ENCODE assay signal across 8 cellular contexts in the genomic region with DNA sequence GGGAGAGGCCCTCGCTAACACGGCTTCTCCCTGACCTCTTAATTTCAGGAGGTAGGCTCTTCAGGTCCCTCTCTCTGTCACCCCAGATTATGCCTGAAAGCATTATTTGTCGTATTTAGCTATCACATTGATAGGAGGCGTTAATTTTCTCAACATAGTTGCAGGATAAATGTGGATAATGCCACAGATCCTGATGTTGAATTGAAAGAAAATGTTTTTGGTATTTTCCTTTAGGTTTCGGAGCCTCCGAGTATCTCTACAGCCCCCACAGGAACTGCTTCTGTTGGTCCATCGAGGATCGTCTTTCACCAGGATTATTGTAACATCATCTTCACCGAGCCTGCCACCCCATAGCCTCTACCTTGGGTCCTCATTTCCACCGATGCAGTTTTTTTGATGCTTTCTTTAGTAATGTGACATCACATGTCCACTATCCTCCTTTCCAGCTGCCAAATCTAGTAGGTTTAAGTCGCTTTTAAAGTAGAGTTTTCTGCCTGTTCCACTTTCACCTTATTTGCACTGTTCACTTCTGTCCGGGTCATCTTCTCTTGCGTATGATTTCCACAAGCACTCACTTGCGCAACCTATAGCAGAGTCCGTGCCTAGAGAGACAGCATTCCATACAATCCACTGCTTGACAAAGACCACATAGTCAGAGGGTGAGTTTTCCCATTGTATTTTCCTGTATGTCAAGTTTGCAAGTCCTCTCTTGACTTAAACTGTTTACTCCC. TPM values are rescaled to one million over a fixed set of nuclear protein-coding genes. Genes with fewer than 3 reads are reported as not detected.
DNase-seq lines count a peak whose midpoint lies in the region; ATAC-seq and TF ChIP-seq lines count a peak whose summit lies in the region.

No MANE protein-coding gene starts in this region.

- H3K27ac ChIP-seq in SK-N-MC, result no peak overlapping the region

- H3K4me3 ChIP-seq in SK-N-MC (peak overlapping the region; percentile 90), epithelial cell of esophagus (ENCODE audit: low read length) (peak overlapping the region; percentile 81)

- H3K9me3 Mint-ChIP-seq in natural killer cell, result no peaks in the 10 kb centered on the region

- peaks cover 6% of the 10 kb centered on the region for H3K36me3 ChIP-seq in SK-N-MC (ENCODE audit: insufficient read depth, low read length)

- H3K4me1 Mint-ChIP-seq in natural killer cell, result peaks cover 27 to 32% of the 10 kb centered on the region in 2 donors

- intact Hi-C loops in natural killer cell (cut with micrococcal nuclease), result loop anchor here (1.0 to 10.0 kb wide), 3 partner anchors 183 to 827 kb away; partner anchors contain the start of gene PPM1K

- DNase-seq in AG20443 (ENCODE audit: low spot score), result peak; percentile 24
- peak; percentile 79 for DNase-seq in H4 (ENCODE audit: low spot score)
- no peak for DNase-seq in SK-N-MC (ENCODE audit: low read depth, low spot score)
- peak; percentile 99 for DNase-seq in epithelial cell of esophagus (ENCODE audit: low read depth)
- no peak for DNase-seq in natural killer cell
- DNase-seq in stimulated activated CD4-positive, alpha-beta T cell treated with anti-CD3 and anti-CD28 coated beads, Interleukin-4, amount 100 ng/mL, for 1 hour, result no peak
- DNase-seq in KG1 (lab: John Stamatoyannopoulos, UW), result no peak

- ATAC-seq in natural killer cell, result no peak
- ATAC-seq in HG03520 (IDR thresholded peaks at IDR 0.05; ENCODE audit: unreplicated experiment), result no peak

- TF ChIP-seq CTCF in epithelial cell of esophagus (IDR thresholded peaks at IDR 0.05; ENCODE audit: insufficient read depth, low read depth, low read length, missing control alignments) (no peak), natural killer cell (IDR thresholded peaks at IDR 0.05) (no peak)

- peak overlapping the region; percentile 84 for H3K9ac ChIP-seq in SK-N-MC (ENCODE audit: insufficient read length)

- H3K9me3 ChIP-seq in SK-N-MC (ENCODE audit: low read depth, low read length), result no peaks in the 10 kb centered on the region

- peak overlapping the region; percentile 89 to 90 for H3K27ac Mint-ChIP-seq in natural killer cell

- H3K36me3 Mint-ChIP-seq in natural killer cell, result no peaks in the 10 kb centered on the region

- H3K4me3 Mint-ChIP-seq in natural killer cell, result peak overlapping the region; percentile 96

- peaks cover 11 to 18% of the 10 kb centered on the region in 2 donors for H3K27me3 Mint-ChIP-seq in natural killer cell (ENCODE audit: low read depth in 2 of 2)

RNA-seq across cellular contexts. Expression of gene TIGD2, which starts 0.7 kb away (rescaled TPM):
- total RNA-seq in H4 (2014; rRNA removed; shearing (Covaris generic)), result 16.1 and 22.0 TPM in 2 replicates
- total RNA-seq in natural killer cell, result 1 to 10 TPM; 3.2 to 7.6 (median 5.1) TPM

RNA-seq across cellular contexts. Expression of gene FAM13A, which starts 55.0 kb away (rescaled TPM):
- total RNA-seq in H4 (2014; rRNA removed; shearing (Covaris generic)), result 17.1 and 20.4 TPM in 2 replicates
- 10 to 100 TPM in 1 of 3 donors, 1 to 10 TPM in 2; 8.8 to 10.0 (median 8.9) TPM for total RNA-seq in natural killer cell

Comparison
In these comparisons a context has a peak if more than half of its experiments do, and no peak if none do; other contexts are left out.
1. DNase-seq: peak in AG20443 (single experiment), H4 (single experiment) and epithelial cell of esophagus (single experiment); none in SK-N-MC (single experiment), natural killer cell (single experiment), stimulated activated CD4-positive, alpha-beta T cell treated with anti-CD3 and anti-CD28 coated beads, Interleukin-4, amount 100 ng/mL, for 1 hour (single experiment) and KG1 (single experiment).